8 cellular contexts compared by ENCODE assay signal in genomic region chr12:104670439-104671406, GRCh38.
DNase-seq lines count a peak whose midpoint lies in the region; ATAC-seq, FAIRE-seq and TF ChIP-seq lines count a peak whose summit lies in the region.

No MANE protein-coding gene starts in this region.

- H3K36me3 ChIP-seq in CD4-positive, alpha-beta memory T cell (ENCODE audit: insufficient read depth, low read length): no peaks in the 10 kb centered on the region
- H3K36me3 ChIP-seq in IMR-90 (ENCODE audit: control insufficient read depth, insufficient read depth, low read length) (no peaks in the 10 kb centered on the region), GM12878 (ENCODE audit: control insufficient read depth in 2 of 2, insufficient read depth in 2 of 2, low read length in 1 of 2) (peaks cover 0 to 1% of the 10 kb centered on the region in 2 experiments; a peak in 2 of 4 replicates)

- H3K27me3 Mint-ChIP-seq in CD4-positive, alpha-beta memory T cell: peaks cover 0 to 2% of the 10 kb centered on the region in 2 donors
- no peaks in the 10 kb centered on the region for H3K27me3 Mint-ChIP-seq in nephron (ENCODE audit: low read depth)

- no peaks in the 10 kb centered on the region for H4K20me1 ChIP-seq in IMR-90 (ENCODE audit: insufficient read depth, low read length)
- no peaks in the 10 kb centered on the region for H4K20me1 ChIP-seq in GM12878 (ENCODE audit: control insufficient read depth, insufficient read depth)

- in situ Hi-C loops in IMR-90 (cut with MboI; ENCODE audit: low sequenced_read_pairs) (no loop called here), GM12878 (cut with MboI) (no loop called here)

- H2BK5ac ChIP-seq in IMR-90 (ENCODE audit: low read depth, low read length, poor library complexity, severe bottlenecking): peak overlapping the region; percentile 70

- no peak for TF ChIP-seq EP300 in GM12878 (IDR thresholded peaks at IDR 0.05; ENCODE audit: borderline replicate concordance in 1 of 2, control insufficient read depth in 1 of 2, low read depth in 2 of 2, low read length in 2 of 2)

- no peak overlapping the region for H3K4ac ChIP-seq in IMR-90 (ENCODE audit: low read depth, low read length)

- peak overlapping the region; percentile 34 for H3K27ac ChIP-seq in CD4-positive, alpha-beta memory T cell (ENCODE audit: low read depth, low read length)
- no peak overlapping the region for H3K27ac ChIP-seq in IMR-90 (ENCODE audit: insufficient read depth, low read length)
- peak overlapping the region; percentile 99 for H3K27ac ChIP-seq in GM12878 (ENCODE audit: control insufficient read depth, insufficient read depth)

- H3K9me3 Mint-ChIP-seq in CD4-positive, alpha-beta memory T cell: peaks cover 0 to 2% (median 0%) of the 10 kb centered on the region in 8 donors
- no peaks in the 10 kb centered on the region for H3K9me3 Mint-ChIP-seq in nephron

- peak in 1 of 5 donors; percentile 32 for DNase-seq in CD4-positive, alpha-beta memory T cell
- DNase-seq in IMR-90 (no peak), GM12878 (ENCODE audit: low read depth, low spot score) (peak; percentile 33), anterior cingulate cortex (lab: John Stamatoyannopoulos, UW) (no peak), SHP77 treated with DMSO at 0.1 percent for 48 hours (lab: John Stamatoyannopoulos, UW) (no peak), T1000 (lab: John Stamatoyannopoulos, UW) (no peak)
- no peak for DNase-seq in stimulated activated naive CD4-positive, alpha-beta T cell treated with Interleukin-2 at 50 U/mL for 16 hours (lab: John Stamatoyannopoulos, UW)

- H3K4me3 ChIP-seq in CD4-positive, alpha-beta memory T cell (ENCODE audit: low read length in 2 of 2): no peak overlapping the region
- H3K4me3 ChIP-seq in IMR-90 (ENCODE audit: insufficient read depth, low read depth, low read length) (no peak overlapping the region), GM12878 (peak overlapping the region; percentile 49)

- H3K9me3 ChIP-seq in CD4-positive, alpha-beta memory T cell (ENCODE audit: control insufficient read depth in 1 of 2, low read length in 2 of 2): no peaks in the 10 kb centered on the region
- H3K9me3 ChIP-seq in IMR-90 (ENCODE audit: control insufficient read depth, insufficient read depth, low read length) (no peaks in the 10 kb centered on the region), GM12878 (replicated peaks; ENCODE audit: control insufficient read depth, insufficient read depth, low read length) (no peaks in the 10 kb centered on the region; the same call in 2 of the 3 replicates)

- H3K27ac Mint-ChIP-seq in CD4-positive, alpha-beta memory T cell: peak overlapping the region; percentile 81 to 97 (median 92)
- H3K27ac Mint-ChIP-seq in nephron: peak overlapping the region; percentile 38 to 59 (median 46)

- POLR2A ChIA-PET in CD4-positive, alpha-beta memory T cell (lab: Charles Lee; ENCODE audit: partially characterized antibody): interaction anchor here (0.8 to 1.0 kb wide), 2 partner anchors 90 to 101 kb away, joined by 3 read pairs; no protein-coding TSS in a partner anchor
- POLR2A ChIA-PET in IMR-90 (lab: Charles Lee; ENCODE audit: unreplicated experiment) (no interaction called here), GM12878 (lab: Charles Lee) (interaction anchor here (0.8 to 3.1 kb wide), 4 partner anchors 24 to 213 kb away, joined by 3 to 10 read pairs (median 4); partner anchors contain the start of gene CHST11)

- RAD21 ChIA-PET in GM12878 (lab: Charles Lee; ENCODE audit: unreplicated experiment): interaction anchor here (0.6 to 6.1 kb wide), 20 partner anchors 13 to 289 kb away, joined by 3 to 42 read pairs (median 6); partner anchors contain the start of gene CHST11

- no peak overlapping the region for H2BK15ac ChIP-seq in IMR-90 (ENCODE audit: low read depth, low read length)

- peak overlapping the region; percentile 64; the same call in 1 of the 2 replicates for H2BK20ac ChIP-seq in IMR-90 (ENCODE audit: low read depth, low read length)

- TF ChIP-seq RAD21 in IMR-90 (IDR thresholded peaks at IDR 0.05; ENCODE audit: low read length) (no peak), GM12878 (IDR thresholded peaks at IDR 0.05; ENCODE audit: insufficient read depth, low read depth, low read length) (no peak)

- SMC1A ChIA-PET in GM12878 (lab: Charles Lee; ENCODE audit: uncharacterized antibody, unreplicated experiment): interaction anchor here (0.6 to 6.0 kb wide), 29 partner anchors 10 to 289 kb away, joined by 3 to 49 read pairs (median 4); no protein-coding TSS in a partner anchor

- H3K36me3 Mint-ChIP-seq in CD4-positive, alpha-beta memory T cell: peaks cover 0 to 5% of the 10 kb centered on the region in 2 donors
- no peaks in the 10 kb centered on the region for H3K36me3 Mint-ChIP-seq in nephron (ENCODE audit: low read depth)

- FAIRE-seq in GM12878 (lab: Jason Lieb, UNC): peak; percentile 75

- peaks cover 50% of the 10 kb centered on the region for H3K4me1 ChIP-seq in CD4-positive, alpha-beta memory T cell (ENCODE audit: insufficient read depth, low read length)
- H3K4me1 ChIP-seq in IMR-90 (ENCODE audit: control insufficient read depth, insufficient read depth, low read length) (peaks cover 7% of the 10 kb centered on the region), GM12878 (ENCODE audit: control insufficient read depth, insufficient read depth, low read length) (peaks cover 47% of the 10 kb centered on the region)

- no peaks in the 10 kb centered on the region for H3K27me3 ChIP-seq in CD4-positive, alpha-beta memory T cell (ENCODE audit: insufficient read depth, low read length)
- H3K27me3 ChIP-seq in IMR-90 (ENCODE audit: control insufficient read depth, insufficient read depth, low read length) (no peaks in the 10 kb centered on the region), GM12878 (replicated peaks in 1 of 2; ENCODE audit: control insufficient read depth in 2 of 2, insufficient read depth in 2 of 2, low read length in 1 of 2) (no peaks in the 10 kb centered on the region)

- H3K56ac ChIP-seq in IMR-90 (ENCODE audit: extremely low read depth, insufficient read depth, low read length): no peak overlapping the region

- TF ChIP-seq CTCF in IMR-90 (conservative IDR thresholded peaks at IDR 0.05; ENCODE audit: low read depth, low read length): no peak
- TF ChIP-seq CTCF in GM12878 (IDR thresholded peaks at IDR 0.05 in 2 of 3, conservative IDR thresholded peaks at IDR 0.05 in 1 of 3; ENCODE audit: control insufficient read depth in 2 of 3, extremely low read depth in 1 of 3, insufficient read depth in 1 of 3, low read depth in 3 of 3, low read length in 3 of 3): no peak
- no peak for TF ChIP-seq CTCF in nephron (IDR thresholded peaks at IDR 0.05; ENCODE audit: unreplicated experiment in 3 of 3)

- no peaks in the 10 kb centered on the region for H3K79me1 ChIP-seq in IMR-90 (ENCODE audit: low read depth in 1 of 2, low read length in 2 of 2)

- 0 out of 4 replicates have a peak overlapping the region, but pooled peaks of 1 of the 2 experiments have one; percentile 5 for H4K8ac ChIP-seq in IMR-90 (ENCODE audit: low read depth in 2 of 2, low read length in 2 of 2)

- H3K4me2 ChIP-seq in IMR-90 (ENCODE audit: low read depth, low read length) (no peak overlapping the region), GM12878 (ENCODE audit: control insufficient read depth, insufficient read depth) (peak overlapping the region; percentile 98)

- H3K4me3 Mint-ChIP-seq in CD4-positive, alpha-beta memory T cell: peak overlapping the region in 7 of 8 donors; percentile 14 to 91 (median 65)
- no peak overlapping the region for H3K4me3 Mint-ChIP-seq in nephron

- peak overlapping the region; percentile 78; the same call in 1 of the 2 replicates for H2AK5ac ChIP-seq in IMR-90 (ENCODE audit: low read depth, low read length)

- H2BK120ac ChIP-seq in IMR-90 (ENCODE audit: low read depth, low read length): peak overlapping the region; percentile 44; the same call in 1 of the 2 replicates

- H3K4me1 Mint-ChIP-seq in CD4-positive, alpha-beta memory T cell: peaks cover 52 to 78% (median 63%) of the 10 kb centered on the region in 4 donors
- peaks cover 65% of the 10 kb centered on the region for H3K4me1 Mint-ChIP-seq in nephron

- H2AFZ ChIP-seq in IMR-90 (replicated peaks; ENCODE audit: low read length, poor library complexity): no peak overlapping the region
- peak overlapping the region; percentile 54; the same call in 1 of the 2 replicates for H2AFZ ChIP-seq in GM12878 (ENCODE audit: control insufficient read depth, low read depth, low read length)

- no peak overlapping the region for H2AK9ac ChIP-seq in IMR-90 (replicated peaks; ENCODE audit: low read depth, low read length, poor library complexity)

- CTCF ChIA-PET in CD4-positive, alpha-beta memory T cell (lab: Charles Lee; ENCODE audit: partially characterized antibody): interaction anchor here (0.8 to 2.6 kb wide), 5 partner anchors 16 to 312 kb away, joined by 3 to 11 read pairs (median 3); no protein-coding TSS in a partner anchor
- CTCF ChIA-PET in IMR-90 (lab: Yijun Ruan, JAX): no interaction called here
- CTCF ChIA-PET in GM12878 (lab: Yijun Ruan, JAX): interaction anchor here (0.5 to 3.4 kb wide), 11 partner anchors 14 to 435 kb away, joined by 3 to 23 read pairs (median 4); no protein-coding TSS in a partner anchor

- H3K23ac ChIP-seq in IMR-90 (ENCODE audit: low read depth, low read length): no peak overlapping the region

- H3K18ac ChIP-seq in IMR-90 (ENCODE audit: low read depth, low read length): no peak overlapping the region

- 92 to 100% methylated on average over 1 to 2 of the region's 6 CpGs for WGBS in IMR-90 (ENCODE audit: extremely low coverage in 2 of 2, insufficient read length in 1 of 2), 2 experiments
- 74% methylated on average over 6 of the region's 6 CpGs for WGBS in GM12878 (ENCODE audit: insufficient coverage, insufficient replicate concordance, low lambda C conversion rate, missing lambda C conversion rate)

- H3K79me2 ChIP-seq in GM12878 (ENCODE audit: control insufficient read depth, insufficient read depth, low read length): peaks cover 32% of the 10 kb centered on the region

- BruUV-seq in IMR-90 (replicated peaks; lab: Mats Ljungman, UMichigan) (no TSS peak), GM12878 (replicated peaks; lab: Mats Ljungman, UMichigan) (TSS peak; percentile 99)

- no peak overlapping the region for H3K9ac ChIP-seq in IMR-90 (ENCODE audit: low read depth, low read length)
- H3K9ac ChIP-seq in GM12878 (ENCODE audit: control insufficient read depth, insufficient read depth, low read length): peak overlapping the region; percentile 59

- intact Hi-C loops in CD4-positive, alpha-beta memory T cell (cut with micrococcal nuclease): loop anchor here (2.0 kb wide), 1 partner anchor 214 kb away; the partner anchor contains the start of gene CHST11
- intact Hi-C loops in IMR-90 (cut with micrococcal nuclease) (no loop called here), GM12878 (cut with micrococcal nuclease; ENCODE audit: unreplicated experiment) (loop anchor here (2.0 to 5.0 kb wide), 3 partner anchors 28 to 213 kb away; partner anchors contain the start of gene CHST11)

- dilution Hi-C loops in IMR-90 (cut with HindIII; ENCODE audit: low sequenced_read_pairs, unreplicated experiment): no loop called here

- H4K5ac ChIP-seq in IMR-90 (ENCODE audit: low read depth, low read length): no peak overlapping the region

- no peak overlapping the region for H4K91ac ChIP-seq in IMR-90 (ENCODE audit: insufficient read depth, low read depth, low read length)

- H3K9me1 ChIP-seq in IMR-90 (ENCODE audit: insufficient read depth, low read length): peaks cover 6% of the 10 kb centered on the region; the same call in 1 of the 2 replicates

- ATAC-seq in IMR-90 (ENCODE audit: low read depth) (no peak), GM12878 (peak; percentile 18)

- TF ChIP-seq POLR2A in IMR-90 (IDR thresholded peaks at IDR 0.05; ENCODE audit: low read depth, low read length): no peak
- TF ChIP-seq POLR2A in GM12878 (IDR thresholded peaks at IDR 0.05; ENCODE audit: low read depth, low read length): no peak; the same call in 1 of the 2 replicates

- H3K14ac ChIP-seq in IMR-90 (replicated peaks; ENCODE audit: low read depth, low read length): no peak overlapping the region

Comparison
In these comparisons a context has a peak if more than half of its experiments do, and no peak if none do; other contexts are left out.
1. H3K4me3 Mint-ChIP-seq: peak in CD4-positive, alpha-beta memory T cell (7 of 8); none in nephron (0 of 3).